10 cellular contexts compared by ENCODE assay signal in the genomic region with DNA sequence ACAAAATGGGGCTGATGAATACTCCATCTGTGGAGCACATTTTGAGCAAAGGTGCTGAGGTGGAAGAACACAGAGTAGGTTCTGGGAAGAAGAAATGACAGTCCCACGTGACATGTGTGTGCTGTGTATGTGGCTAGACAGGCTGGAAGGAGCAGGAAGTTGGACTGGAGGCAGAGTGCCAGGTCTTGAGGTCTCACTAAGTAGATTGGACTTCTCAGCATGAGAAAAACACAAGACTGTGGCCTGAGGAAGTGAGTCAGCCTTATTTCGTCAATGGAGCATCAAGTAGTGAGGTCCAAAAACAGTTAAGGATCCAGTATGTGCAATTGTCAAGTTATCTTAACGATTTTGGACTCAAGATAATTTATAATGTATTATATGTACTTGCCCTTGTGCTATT.
DNase-seq lines count a peak whose midpoint lies in the region; TF ChIP-seq lines count a peak whose summit lies in the region.
"Had no signal": no experiment of that assay in that cellular context is flagged by ENCODE, and none has a peak within 500 bp of the region (broad histone marks: within the 10 kb centered on the region; RNA-seq: fewer than 3 reads in every experiment).

No MANE protein-coding gene starts in this region.

- H3K4me3 ChIP-seq in AG04449 (ENCODE audit: low read depth, low read length) = no peak overlapping the region
- no peak overlapping the region for H3K4me3 ChIP-seq in kidney epithelial cell (ENCODE audit: low read depth, low read length)

- H3K4me3 Mint-ChIP-seq in chondrocyte (ENCODE audit: unreplicated experiment) = no peak overlapping the region
- no peak overlapping the region for H3K4me3 Mint-ChIP-seq in activated T-helper 2 cell treated with anti-CD3 and anti-CD28 coated beads, Interferon-gamma antibody, Interleukin-2, Interleukin-4, amounts not matched to agents 10 μg/mL and 5 μg/mL and 100 μg/mL, durations not matched to agents 14 hours and 24 hours and 36 hours (ENCODE audit: low read depth)
- H3K4me3 Mint-ChIP-seq: CD14-positive monocyte, nephron had no signal

- H3K27me3 Mint-ChIP-seq in chondrocyte (ENCODE audit: low read depth) = no peaks in the 10 kb centered on the region
- H3K27me3 Mint-ChIP-seq in activated T-helper 2 cell treated with anti-CD3 and anti-CD28 coated beads, Interferon-gamma antibody, Interleukin-2, Interleukin-4, amounts not matched to agents 10 μg/mL and 5 μg/mL and 100 μg/mL, durations not matched to agents 14 hours and 24 hours and 36 hours (ENCODE audit: low read depth) = no peaks in the 10 kb centered on the region

- CTCF ChIA-PET in AG04449 (lab: Yijun Ruan, JAX) = no interaction called here

- peak; percentile 31 for DNase-seq in AG04449 (ENCODE audit: low read depth, low spot score)
- peak; percentile 95 for DNase-seq in M059J (ENCODE audit: low read depth)
- no peak for DNase-seq in chondrocyte (ENCODE audit: low spot score)
- peak; percentile 76 for DNase-seq in kidney epithelial cell (ENCODE audit: low read depth)
- no peak for DNase-seq in NCI-H524 (lab: John Stamatoyannopoulos, UW)
- DNase-seq in activated T-helper 2 cell treated with anti-CD3 and anti-CD28 coated beads, Interferon-gamma antibody, Interleukin-2, Interleukin-4, amounts not matched to agents 10 μg/mL and 5 μg/mL and 100 μg/mL, durations not matched to agents 14 hours and 24 hours and 36 hours (ENCODE audit: low spot score) = no peak
- DNase-seq in cortex of kidney (lab: John Stamatoyannopoulos, UW) = no peak
- no peak for DNase-seq in activated CD8-positive, alpha-beta memory T cell treated with anti-CD3 and anti-CD28 coated beads, Interleukin-2, amount 50 U/mL, for 4 hours

- no peaks in the 10 kb centered on the region for H3K27me3 ChIP-seq in kidney epithelial cell (ENCODE audit: control insufficient read depth, insufficient read depth, low read length)

- POLR2A ChIA-PET in AG04449 (lab: Yijun Ruan, JAX) = no interaction called here

- peaks cover 7% of the 10 kb centered on the region for H3K36me3 Mint-ChIP-seq in chondrocyte (ENCODE audit: low read depth)
- no peaks in the 10 kb centered on the region for H3K36me3 Mint-ChIP-seq in activated T-helper 2 cell treated with anti-CD3 and anti-CD28 coated beads, Interferon-gamma antibody, Interleukin-2, Interleukin-4, amounts not matched to agents 10 μg/mL and 5 μg/mL and 100 μg/mL, durations not matched to agents 14 hours and 24 hours and 36 hours (ENCODE audit: low read depth)
- H3K36me3 Mint-ChIP-seq: CD14-positive monocyte had no signal

- H3K9me3 Mint-ChIP-seq in chondrocyte (ENCODE audit: low read depth) = peaks cover 25% of the 10 kb centered on the region
- H3K9me3 Mint-ChIP-seq in activated T-helper 2 cell treated with anti-CD3 and anti-CD28 coated beads, Interferon-gamma antibody, Interleukin-2, Interleukin-4, amounts not matched to agents 10 μg/mL and 5 μg/mL and 100 μg/mL, durations not matched to agents 14 hours and 24 hours and 36 hours = peaks cover 49% of the 10 kb centered on the region

- TF ChIP-seq CTCF in AG04449 (IDR thresholded peaks at IDR 0.05; ENCODE audit: insufficient read depth, low read length, missing control alignments) (no peak), chondrocyte (IDR thresholded peaks at IDR 0.05) (no peak), kidney epithelial cell (IDR thresholded peaks at IDR 0.05; ENCODE audit: insufficient read depth, low read length, poor library complexity, severe bottlenecking) (no peak)

- H3K4me1 Mint-ChIP-seq in chondrocyte (ENCODE audit: low read depth) = peaks cover 19% of the 10 kb centered on the region
- H3K4me1 Mint-ChIP-seq in activated T-helper 2 cell treated with anti-CD3 and anti-CD28 coated beads, Interferon-gamma antibody, Interleukin-2, Interleukin-4, amounts not matched to agents 10 μg/mL and 5 μg/mL and 100 μg/mL, durations not matched to agents 14 hours and 24 hours and 36 hours (ENCODE audit: low read depth) = no peaks in the 10 kb centered on the region
- H3K4me1 Mint-ChIP-seq: CD14-positive monocyte, nephron had no signal

- intact Hi-C loops in activated T-helper 2 cell treated with anti-CD3 and anti-CD28 coated beads, Interferon-gamma antibody, Interleukin-2, Interleukin-4, amounts not matched to agents 10 μg/mL and 5 μg/mL and 100 μg/mL, durations not matched to agents 14 hours and 24 hours and 36 hours (cut with micrococcal nuclease) = no loop called here

- peak overlapping the region; percentile 93 for H3K27ac Mint-ChIP-seq in chondrocyte (ENCODE audit: unreplicated experiment)
- no peak overlapping the region for H3K27ac Mint-ChIP-seq in activated T-helper 2 cell treated with anti-CD3 and anti-CD28 coated beads, Interferon-gamma antibody, Interleukin-2, Interleukin-4, amounts not matched to agents 10 μg/mL and 5 μg/mL and 100 μg/mL, durations not matched to agents 14 hours and 24 hours and 36 hours
- H3K27ac Mint-ChIP-seq: CD14-positive monocyte, nephron had no signal

- H3K36me3 ChIP-seq in kidney epithelial cell (ENCODE audit: control insufficient read depth, insufficient read depth, low read length) = no peaks in the 10 kb centered on the region

Comparison
In these comparisons a context has a peak if more than half of its experiments do, and no peak if none do; other contexts are left out.
1. DNase-seq: peak in AG04449 (single experiment), M059J (single experiment) and kidney epithelial cell (single experiment); none in chondrocyte (single experiment), NCI-H524 (0 of 2), activated T-helper 2 cell treated with anti-CD3 and anti-CD28 coated beads, Interferon-gamma antibody, Interleukin-2, Interleukin-4, amounts not matched to agents 10 μg/mL and 5 μg/mL and 100 μg/mL, durations not matched to agents 14 hours and 24 hours and 36 hours (single experiment), cortex of kidney (single experiment) and activated CD8-positive, alpha-beta memory T cell treated with anti-CD3 and anti-CD28 coated beads, Interleukin-2, amount 50 U/mL, for 4 hours (single experiment).